Comparison of ENCODE assay signal across 27 cellular contexts in genomic region chr6:130613176-130613575, GRCh38.
"Had no signal": no experiment of that assay in that cellular context is flagged by ENCODE, and none has a peak within 500 bp of the region (broad histone marks: within the 10 kb centered on the region; RNA-seq: fewer than 3 reads in every experiment).

No MANE protein-coding gene starts in this region.

- H3K9me3 ChIP-seq: stomach, suprapubic skin, testis, thoracic aorta, thyroid gland, tibial artery, tibial nerve, transverse colon, upper lobe of left lung, upper lobe of right lung, uterus, vagina had no signal

- H3K4me1 ChIP-seq: stomach, suprapubic skin, testis, thyroid gland, tibial artery, tibial nerve, transverse colon, upper lobe of left lung, upper lobe of right lung, uterus, vagina had no signal

- FAIRE-seq: urothelium cell line had no signal

- H3K9me3 Mint-ChIP-seq: type B pancreatic cell had no signal

- ATAC-seq: stimulated activated effector memory CD8-positive, alpha-beta T cell treated with anti-CD3 and anti-CD28 coated beads, Interleukin-12 subunit alpha, Interleukin-12 subunit beta, amount 100 ng/mL, for 72 hours; stimulated activated memory B cell treated with anti-CD40 and anti-IgM and Interleukin-4, amounts not matched to agents 10 μg/mL and 1 μg/mL and 100 μg/mL, for 72 hours; stimulated activated naive B cell treated with anti-CD40 and anti-IgM and Interleukin-4, amounts not matched to agents 10 μg/mL and 1 μg/mL and 100 μg/mL, for 72 hours; stimulated activated naive CD8-positive, alpha-beta T cell treated with anti-CD3 and anti-CD28 coated beads, Interleukin-15, amount 100 ng/mL, for 72 hours; upper lobe of right lung had no signal

- H3K36me3 ChIP-seq: stomach, suprapubic skin, thoracic aorta, thyroid gland, tibial artery, tibial nerve, transverse colon, upper lobe of left lung, upper lobe of right lung, uterus, vagina had no signal

- H3K36me3 Mint-ChIP-seq: stimulated activated effector memory CD8-positive, alpha-beta T cell treated with anti-CD3 and anti-CD28 coated beads, Interleukin-12 subunit alpha, Interleukin-12 subunit beta, amount 100 ng/mL, for 72 hours; stimulated activated memory B cell treated with anti-CD40 and anti-IgM and Interleukin-4, amounts not matched to agents 10 μg/mL and 1 μg/mL and 100 μg/mL, for 72 hours; stimulated activated naive B cell treated with anti-CD40 and anti-IgM and Interleukin-4, amounts not matched to agents 10 μg/mL and 1 μg/mL and 100 μg/mL, for 72 hours; type B pancreatic cell had no signal

- H3K4me1 Mint-ChIP-seq: stimulated activated memory B cell treated with anti-CD40 and anti-IgM and Interleukin-4, amounts not matched to agents 10 μg/mL and 1 μg/mL and 100 μg/mL, for 72 hours; stimulated activated naive B cell treated with anti-CD40 and anti-IgM and Interleukin-4, amounts not matched to agents 10 μg/mL and 1 μg/mL and 100 μg/mL, for 72 hours had no signal

- H3K4me3 Mint-ChIP-seq: stimulated activated effector memory CD8-positive, alpha-beta T cell treated with anti-CD3 and anti-CD28 coated beads, Interleukin-12 subunit alpha, Interleukin-12 subunit beta, amount 100 ng/mL, for 72 hours; stimulated activated memory B cell treated with anti-CD40 and anti-IgM and Interleukin-4, amounts not matched to agents 10 μg/mL and 1 μg/mL and 100 μg/mL, for 72 hours; stimulated activated naive B cell treated with anti-CD40 and anti-IgM and Interleukin-4, amounts not matched to agents 10 μg/mL and 1 μg/mL and 100 μg/mL, for 72 hours; stimulated activated naive CD8-positive, alpha-beta T cell treated with anti-CD3 and anti-CD28 coated beads, Interleukin-15, amount 100 ng/mL, for 72 hours; stimulated activated naive CD8-positive, alpha-beta T cell treated with anti-CD3 and anti-CD28 coated beads, Interleukin-15, Interleukin-2, amounts not matched to agents 100 ng/mL and 50 ng/mL, for 24 hours; type B pancreatic cell had no signal

- DNase-seq: stimulated activated CD4-positive, alpha-beta T cell treated with anti-CD3 and anti-CD28 coated beads, Interleukin-2, amount 100 ng/mL, for 48 hours; stimulated activated CD4-positive, alpha-beta T cell treated with anti-CD3 and anti-CD28 coated beads, Interleukin-4, amount 100 ng/mL, for 1 hour; stimulated activated CD4-positive, alpha-beta T cell treated with anti-CD3 and anti-CD28 coated beads, Interleukin-4, amount 100 ng/mL, for 24 hours; stimulated activated CD4-positive, alpha-beta T cell treated with anti-CD3 and anti-CD28 coated beads, Interleukin-4, amount 100 ng/mL, for 4 hours; stimulated activated CD8-positive, alpha-beta memory T cell treated with anti-CD3 and anti-CD28 coated beads, Interleukin-4, amount 100 ng/mL, for 48 hours; stimulated activated naive B cell treated with anti-CD40 and anti-IgM and Interleukin-4, amounts not matched to agents 10 μg/mL and 1 μg/mL and 100 μg/mL, for 72 hours; stimulated activated naive CD4-positive, alpha-beta T cell; stimulated activated naive CD4-positive, alpha-beta T cell treated with Interleukin-2 at 50 U/mL for 16 hours; stimulated activated naive CD8-positive, alpha-beta T cell treated with anti-CD3 and anti-CD28 coated beads, Interleukin-15, amount 100 ng/mL, for 72 hours; stomach; substantia nigra; testis; thyroid gland; tibial artery; transverse colon; upper lobe of left lung; upper lobe of right lung; uterus had no signal

- H3K27me3 Mint-ChIP-seq: stimulated activated memory B cell treated with anti-CD40 and anti-IgM and Interleukin-4, amounts not matched to agents 10 μg/mL and 1 μg/mL and 100 μg/mL, for 72 hours; stimulated activated naive B cell treated with anti-CD40 and anti-IgM and Interleukin-4, amounts not matched to agents 10 μg/mL and 1 μg/mL and 100 μg/mL, for 72 hours; stimulated activated naive CD8-positive, alpha-beta T cell treated with anti-CD3 and anti-CD28 coated beads, Interleukin-15, amount 100 ng/mL, for 72 hours; stimulated activated naive CD8-positive, alpha-beta T cell treated with anti-CD3 and anti-CD28 coated beads, Interleukin-15, Interleukin-2, amounts not matched to agents 100 ng/mL and 50 ng/mL, for 24 hours; type B pancreatic cell had no signal

- H3K27ac Mint-ChIP-seq: stimulated activated effector memory CD8-positive, alpha-beta T cell treated with anti-CD3 and anti-CD28 coated beads, Interleukin-12 subunit alpha, Interleukin-12 subunit beta, amount 100 ng/mL, for 72 hours; stimulated activated memory B cell treated with anti-CD40 and anti-IgM and Interleukin-4, amounts not matched to agents 10 μg/mL and 1 μg/mL and 100 μg/mL, for 72 hours; stimulated activated naive B cell treated with anti-CD40 and anti-IgM and Interleukin-4, amounts not matched to agents 10 μg/mL and 1 μg/mL and 100 μg/mL, for 72 hours; stimulated activated naive CD8-positive, alpha-beta T cell treated with anti-CD3 and anti-CD28 coated beads, Interleukin-15, amount 100 ng/mL, for 72 hours; stimulated activated naive CD8-positive, alpha-beta T cell treated with anti-CD3 and anti-CD28 coated beads, Interleukin-15, Interleukin-2, amounts not matched to agents 100 ng/mL and 50 ng/mL, for 24 hours; type B pancreatic cell had no signal

- H3K4me3 ChIP-seq: stomach, suprapubic skin, testis, thoracic aorta, thyroid gland, tibial artery, tibial nerve, transverse colon, upper lobe of left lung, upper lobe of right lung, uterus, vagina had no signal

- H3K27ac ChIP-seq: stomach, suprapubic skin, testis, thoracic aorta, thyroid gland, tibial artery, tibial nerve, transverse colon, upper lobe of left lung, upper lobe of right lung, uterus, vagina had no signal

- H3K27me3 ChIP-seq: stomach, suprapubic skin, testis, thyroid gland, tibial artery, tibial nerve, transverse colon, upper lobe of left lung, upper lobe of right lung, uterus, vagina had no signal
